Comparison of ENCODE assay signal across 11 cellular contexts in genomic region chr12:14186193-14186502, GRCh38.
DNase-seq lines count a peak whose midpoint lies in the region; ATAC-seq and TF ChIP-seq lines count a peak whose summit lies in the region.
"Had no signal": no experiment of that assay in that cellular context is flagged by ENCODE, and none has a peak within 500 bp of the region (broad histone marks: within the 10 kb centered on the region; RNA-seq: fewer than 3 reads in every experiment).

No MANE protein-coding gene starts in this region.

- no peaks in the 10 kb centered on the region for H3K79me2 ChIP-seq in OCI-LY7 (ENCODE audit: insufficient read depth, low read depth, low read length)

- H3K27ac ChIP-seq in OCI-LY7 (ENCODE audit: low read depth, low read length, poor library complexity, severe bottlenecking) = no peak overlapping the region
- H3K27ac ChIP-seq: KMS-11 had no signal

- POLR2A ChIA-PET in OCI-LY7 (lab: Charles Lee) = interaction anchor here (1.1 kb wide), 2 partner anchors 12 to 36 kb away, joined by 3 to 4 read pairs; no protein-coding TSS in a partner anchor
- POLR2A ChIA-PET in activated CD4-positive, alpha-beta T cell treated with anti-CD3 and anti-CD28 coated beads for 36 hours (lab: Charles Lee) = no interaction called here

- peak overlapping the region in 2 of 3 experiments; percentile 4 to 51 for H3K27ac Mint-ChIP-seq in nephron
- no peak overlapping the region for H3K27ac Mint-ChIP-seq in activated T-helper 1 cell treated with anti-CD3 and anti-CD28 coated beads, Interleukin-12 subunit alpha, Interleukin-12 subunit beta, Interleukin-2, Interleukin-4 antibody, amounts not matched to agents 30 ng/mL and 10 ng/mL and 1 ng/mL, durations not matched to agents 14 hours and 24 hours and 36 hours
- no peak overlapping the region for H3K27ac Mint-ChIP-seq in activated CD4-positive, alpha-beta T cell treated with anti-CD3 and anti-CD28 coated beads for 36 hours

- TF ChIP-seq CTCF in OCI-LY7 (conservative IDR thresholded peaks at IDR 0.05; ENCODE audit: low read length) (peak; percentile 14; the same call in 1 of the 2 replicates), nephron (IDR thresholded peaks at IDR 0.05; ENCODE audit: unreplicated experiment in 3 of 3) (no peak)

- no peak overlapping the region for H3K4me2 ChIP-seq in OCI-LY7 (ENCODE audit: low read length)
- H3K4me2 ChIP-seq: KMS-11 had no signal

- no peaks in the 10 kb centered on the region for H3K9me3 ChIP-seq in OCI-LY7 (ENCODE audit: low read length)
- H3K9me3 ChIP-seq: HAP-1, SJCRH30 had no signal

- H3K9me2 ChIP-seq in OCI-LY7 (ENCODE audit: insufficient read depth, low read length) = no peaks in the 10 kb centered on the region

- no peaks in the 10 kb centered on the region for H3K9me3 Mint-ChIP-seq in nephron
- H3K9me3 Mint-ChIP-seq in activated T-helper 1 cell treated with anti-CD3 and anti-CD28 coated beads, Interleukin-12 subunit alpha, Interleukin-12 subunit beta, Interleukin-2, Interleukin-4 antibody, amounts not matched to agents 30 ng/mL and 10 ng/mL and 1 ng/mL, durations not matched to agents 14 hours and 24 hours and 36 hours = no peaks in the 10 kb centered on the region
- H3K9me3 Mint-ChIP-seq in activated CD4-positive, alpha-beta T cell treated with anti-CD3 and anti-CD28 coated beads for 36 hours (ENCODE audit: low read depth) = no peaks in the 10 kb centered on the region

- no peaks in the 10 kb centered on the region for H3K36me3 Mint-ChIP-seq in nephron (ENCODE audit: low read depth)
- H3K36me3 Mint-ChIP-seq in activated T-helper 1 cell treated with anti-CD3 and anti-CD28 coated beads, Interleukin-12 subunit alpha, Interleukin-12 subunit beta, Interleukin-2, Interleukin-4 antibody, amounts not matched to agents 30 ng/mL and 10 ng/mL and 1 ng/mL, durations not matched to agents 14 hours and 24 hours and 36 hours (ENCODE audit: low read depth) = no peaks in the 10 kb centered on the region
- H3K36me3 Mint-ChIP-seq in activated CD4-positive, alpha-beta T cell treated with anti-CD3 and anti-CD28 coated beads for 36 hours (ENCODE audit: low read depth) = no peaks in the 10 kb centered on the region

- no peaks in the 10 kb centered on the region for H3K36me3 ChIP-seq in OCI-LY7 (ENCODE audit: insufficient read depth, low read length)
- H3K36me3 ChIP-seq: HAP-1, SJCRH30 had no signal

- peaks cover 27% of the 10 kb centered on the region for H3K4me1 Mint-ChIP-seq in nephron
- no peaks in the 10 kb centered on the region for H3K4me1 Mint-ChIP-seq in activated T-helper 1 cell treated with anti-CD3 and anti-CD28 coated beads, Interleukin-12 subunit alpha, Interleukin-12 subunit beta, Interleukin-2, Interleukin-4 antibody, amounts not matched to agents 30 ng/mL and 10 ng/mL and 1 ng/mL, durations not matched to agents 14 hours and 24 hours and 36 hours (ENCODE audit: low read depth)
- H3K4me1 Mint-ChIP-seq in activated CD4-positive, alpha-beta T cell treated with anti-CD3 and anti-CD28 coated beads for 36 hours = no peaks in the 10 kb centered on the region

- ATAC-seq in GM18907 (IDR thresholded peaks at IDR 0.05; ENCODE audit: unreplicated experiment) = peak; percentile 3
- peak; percentile 5 for ATAC-seq in HG02610 (IDR thresholded peaks at IDR 0.05; ENCODE audit: unreplicated experiment)
- ATAC-seq in HG03520 (IDR thresholded peaks at IDR 0.05; ENCODE audit: unreplicated experiment) = no peak
- no peak for ATAC-seq in activated CD4-positive, alpha-beta T cell treated with anti-CD3 and anti-CD28 coated beads for 36 hours

- H3K27me3 Mint-ChIP-seq in nephron (ENCODE audit: low read depth) = no peaks in the 10 kb centered on the region
- H3K27me3 Mint-ChIP-seq in activated T-helper 1 cell treated with anti-CD3 and anti-CD28 coated beads, Interleukin-12 subunit alpha, Interleukin-12 subunit beta, Interleukin-2, Interleukin-4 antibody, amounts not matched to agents 30 ng/mL and 10 ng/mL and 1 ng/mL, durations not matched to agents 14 hours and 24 hours and 36 hours (ENCODE audit: insufficient read depth) = peaks cover 4% of the 10 kb centered on the region
- H3K27me3 Mint-ChIP-seq in activated CD4-positive, alpha-beta T cell treated with anti-CD3 and anti-CD28 coated beads for 36 hours = peaks cover 5% of the 10 kb centered on the region

- peaks cover 28% of the 10 kb centered on the region for H3K4me1 ChIP-seq in OCI-LY7 (ENCODE audit: insufficient read depth, low read length, poor library complexity, severe bottlenecking)
- H3K4me1 ChIP-seq: HAP-1 had no signal

- no peak for DNase-seq in OCI-LY7 (ENCODE audit: low spot score)
- DNase-seq in activated T-helper 1 cell treated with anti-CD3 and anti-CD28 coated beads, Interleukin-12 subunit alpha, Interleukin-12 subunit beta, Interleukin-2, Interleukin-4 antibody, amounts not matched to agents 30 ng/mL and 10 ng/mL and 1 ng/mL, durations not matched to agents 14 hours and 24 hours and 36 hours (ENCODE audit: low spot score) = no peak
- no peak for DNase-seq in superior temporal gyrus (ENCODE audit: extremely low spot score)
- no peak for DNase-seq in activated CD4-positive, alpha-beta T cell treated with anti-CD3 and anti-CD28 coated beads for 36 hours

- CTCF ChIA-PET in OCI-LY7 (lab: Charles Lee; ENCODE audit: unreplicated experiment) = interaction anchor here (0.6 to 1.4 kb wide), 2 partner anchors 10 to 688 kb away, joined by 3 to 5 read pairs; no protein-coding TSS in a partner anchor
- CTCF ChIA-PET in activated CD4-positive, alpha-beta T cell treated with anti-CD3 and anti-CD28 coated beads for 36 hours (lab: Charles Lee) = interaction anchor here (0.6 to 2.0 kb wide), 12 partner anchors 11 to 1821 kb away, joined by 3 to 5 read pairs (median 3); no protein-coding TSS in a partner anchor

- peak overlapping the region; percentile 90; the same call in 1 of the 2 replicates for H2AFZ ChIP-seq in OCI-LY7 (ENCODE audit: low read length)

- intact Hi-C loops in OCI-LY7 (cut with micrococcal nuclease; ENCODE audit: unreplicated experiment) = loop anchor here (5.0 kb wide), 1 partner anchor 51 kb away; no protein-coding TSS in a partner anchor
- intact Hi-C loops in activated T-helper 1 cell treated with anti-CD3 and anti-CD28 coated beads, Interleukin-12 subunit alpha, Interleukin-12 subunit beta, Interleukin-2, Interleukin-4 antibody, amounts not matched to agents 30 ng/mL and 10 ng/mL and 1 ng/mL, durations not matched to agents 14 hours and 24 hours and 36 hours (cut with micrococcal nuclease) = loop anchor here (1.0 to 10.0 kb wide), 5 partner anchors 139 to 478 kb away; partner anchors contain the start of gene ATF7IP
- intact Hi-C loops in activated CD4-positive, alpha-beta T cell treated with anti-CD3 and anti-CD28 coated beads for 36 hours (cut with DNase I, micrococcal nuclease) = loop anchor here in 1 of 2 experiments (5.0 kb wide), 1 partner anchor 431 kb away; no protein-coding TSS in a partner anchor

- no peak overlapping the region for H3K4me3 ChIP-seq in OCI-LY7 (ENCODE audit: low read depth, low read length, poor library complexity, severe bottlenecking)
- H3K4me3 ChIP-seq: HAP-1 had no signal

- no peak overlapping the region for H3K4me3 Mint-ChIP-seq in nephron
- H3K4me3 Mint-ChIP-seq in activated T-helper 1 cell treated with anti-CD3 and anti-CD28 coated beads, Interleukin-12 subunit alpha, Interleukin-12 subunit beta, Interleukin-2, Interleukin-4 antibody, amounts not matched to agents 30 ng/mL and 10 ng/mL and 1 ng/mL, durations not matched to agents 14 hours and 24 hours and 36 hours = no peak overlapping the region
- no peak overlapping the region for H3K4me3 Mint-ChIP-seq in activated CD4-positive, alpha-beta T cell treated with anti-CD3 and anti-CD28 coated beads for 36 hours

- no TSS peak for BruUV-seq in OCI-LY7 (replicated peaks; lab: Mats Ljungman, UMichigan)

- H4K20me1 ChIP-seq in OCI-LY7 (ENCODE audit: insufficient read depth, low read length) = no peaks in the 10 kb centered on the region

Comparison
In these comparisons a context has a peak if more than half of its experiments do, and no peak if none do; other contexts are left out.
1. ATAC-seq: peak in GM18907 (single experiment) and HG02610 (single experiment); none in HG03520 (single experiment) and activated CD4-positive, alpha-beta T cell treated with anti-CD3 and anti-CD28 coated beads for 36 hours (single experiment).
2. H3K27ac Mint-ChIP-seq: peak in nephron (2 of 3); none in activated T-helper 1 cell treated with anti-CD3 and anti-CD28 coated beads, Interleukin-12 subunit alpha, Interleukin-12 subunit beta, Interleukin-2, Interleukin-4 antibody, amounts not matched to agents 30 ng/mL and 10 ng/mL and 1 ng/mL, durations not matched to agents 14 hours and 24 hours and 36 hours (single experiment) and activated CD4-positive, alpha-beta T cell treated with anti-CD3 and anti-CD28 coated beads for 36 hours (single experiment).